ENCODE assay signal across 29 cellular contexts in genomic region chr1:230629511-230629910, GRCh38.
"Had no signal": no experiment of that assay in that cellular context is flagged by ENCODE, and none has a peak within 500 bp of the region (broad histone marks: within the 10 kb centered on the region; RNA-seq: fewer than 3 reads in every experiment).

No MANE protein-coding gene starts in this region.

- H3K9me3 ChIP-seq: psoas muscle, sigmoid colon, tibial nerve had no signal

- H3K27ac ChIP-seq: cardiac muscle cell, coronary artery, neural progenitor cell, parathyroid adenoma, psoas muscle, sigmoid colon, tibial nerve had no signal

- H3K4me2 ChIP-seq: neural progenitor cell, smooth muscle cell had no signal

- DNase-seq: activated CD4-positive, alpha-beta memory T cell treated with anti-CD3 and anti-CD28 coated beads for 36 hours; activated CD4-positive, alpha-beta T cell treated with anti-CD3 and anti-CD28 coated beads, Interleukin-2, amount 10 ng/mL, durations not matched to agents 24 days and 14 days; activated CD4-positive, CD25-positive, alpha-beta regulatory T cell treated with anti-CD3 and anti-CD28 coated beads, Interleukin-2, amount 50 U/mL, for 72 hours; activated naive CD8-positive, alpha-beta T cell treated with anti-CD3 and anti-CD28 coated beads, Interleukin-2, amount 50 U/mL, for 24 hours; activated T-cell treated with anti-CD3 and anti-CD28 coated beads, Interleukin-2, amount 50 U/mL, for 48 hours; cerebellar nuclear complex; dorsolateral prefrontal cortex; effector memory CD4-positive, alpha-beta T cell; islet precursor cell; natural killer cell; occipital lobe; psoas muscle; sigmoid colon; stimulated activated CD4-positive, alpha-beta T cell treated with anti-CD3 and anti-CD28 coated beads, Interleukin-15, amount 100 ng/mL, for 24 hours; stimulated activated naive CD4-positive, alpha-beta T cell; T-helper 9 cell had no signal

- FAIRE-seq: frontal cortex, TTC549 had no signal

- H3K27me3 Mint-ChIP-seq: activated CD4-positive, alpha-beta T cell treated with anti-CD3 and anti-CD28 coated beads, Interleukin-2, amount 10 ng/mL, durations not matched to agents 24 days and 14 days had no signal

- H3K79me2 ChIP-seq: parathyroid adenoma had no signal

- H3K36me3 ChIP-seq: cardiac muscle cell, neural progenitor cell, sigmoid colon, tibial nerve had no signal

- H3K9me3 Mint-ChIP-seq: activated CD4-positive, alpha-beta memory T cell treated with anti-CD3 and anti-CD28 coated beads for 36 hours; activated CD4-positive, alpha-beta T cell treated with anti-CD3 and anti-CD28 coated beads, Interleukin-2, amount 10 ng/mL, durations not matched to agents 24 days and 14 days; activated naive CD4-positive, alpha-beta T cell treated with anti-CD3 and anti-CD28 coated beads, Interleukin-2, amount 50 U/mL, for 24 hours; activated naive CD8-positive, alpha-beta T cell treated with anti-CD3 and anti-CD28 coated beads, Interleukin-2, amount 50 U/mL, for 24 hours; activated T-helper 2 cell treated with anti-CD3 and anti-CD28 coated beads, Interferon-gamma antibody, Interleukin-2, Interleukin-4, amounts not matched to agents 10 μg/mL and 5 μg/mL and 100 μg/mL, durations not matched to agents 14 hours and 24 hours and 36 hours; memory B cell; natural killer cell; neural progenitor cell; T-helper 1 cell treated with Interleukin-12 subunit alpha and Interleukin-12 subunit beta and Interleukin-4 antibody, amounts not matched to agents 30 μg/mL and 1 μg/mL, for 36 hours had no signal

- H3K36me3 Mint-ChIP-seq: activated CD4-positive, alpha-beta memory T cell treated with anti-CD3 and anti-CD28 coated beads for 36 hours; activated naive CD4-positive, alpha-beta T cell treated with anti-CD3 and anti-CD28 coated beads, Interleukin-2, amount 50 U/mL, for 24 hours; memory B cell; natural killer cell; neural progenitor cell had no signal

- H3K27me3 ChIP-seq: cardiac muscle cell, dorsolateral prefrontal cortex, neural progenitor cell, sigmoid colon, tibial nerve had no signal

- H2AFZ ChIP-seq: neural progenitor cell, parathyroid adenoma had no signal

- H3K4me3 ChIP-seq: cardiac muscle cell, coronary artery, dorsolateral prefrontal cortex, neural progenitor cell, psoas muscle, sigmoid colon, smooth muscle cell, tibial nerve had no signal

- H3K9ac ChIP-seq: neural progenitor cell, parathyroid adenoma had no signal

- H3K27ac Mint-ChIP-seq: activated CD4-positive, alpha-beta memory T cell treated with anti-CD3 and anti-CD28 coated beads for 36 hours; activated CD4-positive, alpha-beta T cell treated with anti-CD3 and anti-CD28 coated beads, Interleukin-2, amount 10 ng/mL, durations not matched to agents 24 days and 14 days; activated naive CD4-positive, alpha-beta T cell treated with anti-CD3 and anti-CD28 coated beads, Interleukin-2, amount 50 U/mL, for 24 hours; activated naive CD8-positive, alpha-beta T cell treated with anti-CD3 and anti-CD28 coated beads, Interleukin-2, amount 50 U/mL, for 24 hours; activated T-helper 2 cell treated with anti-CD3 and anti-CD28 coated beads, Interferon-gamma antibody, Interleukin-2, Interleukin-4, amounts not matched to agents 10 μg/mL and 5 μg/mL and 100 μg/mL, durations not matched to agents 14 hours and 24 hours and 36 hours; memory B cell; natural killer cell; neural progenitor cell; T-helper 1 cell treated with Interleukin-12 subunit alpha and Interleukin-12 subunit beta and Interleukin-4 antibody, amounts not matched to agents 30 μg/mL and 1 μg/mL, for 36 hours had no signal

- H3K4me1 ChIP-seq: neural progenitor cell, psoas muscle, sigmoid colon, tibial nerve had no signal

- ATAC-seq: activated naive CD8-positive, alpha-beta T cell treated with anti-CD3 and anti-CD28 coated beads, Interleukin-2, amount 50 U/mL, for 24 hours; esophagus mucosa; natural killer cell; psoas muscle had no signal

- H3K4me1 Mint-ChIP-seq: activated CD4-positive, alpha-beta T cell treated with anti-CD3 and anti-CD28 coated beads, Interleukin-2, amount 10 ng/mL, durations not matched to agents 24 days and 14 days; activated naive CD4-positive, alpha-beta T cell treated with anti-CD3 and anti-CD28 coated beads, Interleukin-2, amount 50 U/mL, for 24 hours; activated naive CD8-positive, alpha-beta T cell treated with anti-CD3 and anti-CD28 coated beads, Interleukin-2, amount 50 U/mL, for 24 hours; memory B cell; natural killer cell; neural progenitor cell had no signal

- H3K4me3 Mint-ChIP-seq: activated CD4-positive, alpha-beta memory T cell treated with anti-CD3 and anti-CD28 coated beads for 36 hours; activated CD4-positive, alpha-beta T cell treated with anti-CD3 and anti-CD28 coated beads, Interleukin-2, amount 10 ng/mL, durations not matched to agents 24 days and 14 days; activated naive CD4-positive, alpha-beta T cell treated with anti-CD3 and anti-CD28 coated beads, Interleukin-2, amount 50 U/mL, for 24 hours; activated naive CD8-positive, alpha-beta T cell treated with anti-CD3 and anti-CD28 coated beads, Interleukin-2, amount 50 U/mL, for 24 hours; memory B cell; natural killer cell; neural progenitor cell; T-helper 1 cell treated with Interleukin-12 subunit alpha and Interleukin-12 subunit beta and Interleukin-4 antibody, amounts not matched to agents 30 μg/mL and 1 μg/mL, for 36 hours had no signal
